Comparison of ENCODE assay signal across 26 cellular contexts in the genomic region with DNA sequence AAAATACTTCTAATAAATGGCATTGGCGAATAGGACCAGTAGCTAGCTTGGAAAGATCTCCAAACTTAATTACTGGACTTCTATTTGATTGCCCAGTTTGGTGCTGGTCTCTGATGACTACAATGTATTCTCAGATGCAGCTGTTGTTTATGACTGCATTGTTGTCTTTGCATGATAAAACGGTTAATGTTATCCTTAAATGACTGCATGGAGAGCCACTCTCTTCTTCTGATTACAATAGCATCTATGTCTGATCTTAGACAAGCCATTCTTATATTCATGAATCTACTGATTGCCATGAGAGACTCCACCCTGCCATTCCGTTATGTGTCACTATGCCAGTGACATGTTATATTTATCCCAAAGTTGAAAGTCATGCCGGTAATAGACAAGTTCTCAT.
"Had no signal": no experiment of that assay in that cellular context is flagged by ENCODE, and none has a peak within 500 bp of the region (broad histone marks: within the 10 kb centered on the region; RNA-seq: fewer than 3 reads in every experiment).

No MANE protein-coding gene starts in this region.

- DNase-seq: activated CD4-positive, alpha-beta T cell treated with anti-CD3 and anti-CD28 coated beads, Interleukin-2, amount 10 ng/mL, durations not matched to agents 24 days and 14 days; activated CD4-positive, alpha-beta T cell treated with anti-CD3 and anti-CD28 coated beads, Interleukin-2, amount 50 U/mL, for 4 hours; activated CD8-positive, alpha-beta T cell treated with anti-CD3 and anti-CD28 coated beads for 36 hours; activated effector memory CD4-positive, alpha-beta T cell treated with anti-CD3 and anti-CD28 coated beads, Interleukin-2, amount 50 U/mL, for 16 hours; activated naive CD4-positive, alpha-beta T cell; activated naive CD4-positive, alpha-beta T cell treated with anti-CD3 and anti-CD28 coated beads, Interleukin-2, amount 50 U/mL, for 16 hours; activated naive CD8-positive, alpha-beta T cell treated with anti-CD3 and anti-CD28 coated beads for 36 hours; activated T-cell treated with anti-CD3 and anti-CD28 coated beads, Interleukin-2, amount 50 U/mL, for 1 hour; activated T-cell treated with anti-CD3 and anti-CD28 coated beads, Interleukin-2, amount 50 U/mL, for 72 hours; amniotic stem cell; aorta; NCI-H1105; NCI-H1417 treated with DMSO at 0.1 percent for 48 hours; NCI-H187 treated with DMSO at 0.1 percent for 48 hours; NCI-H2081; NCI-H2171 treated with DMSO at 0.1 percent for 48 hours; NCI-H226; NCI-H446 treated with DMSO at 0.1 percent for 48 hours; NCI-H524; SHP77; SJCRH30; T1000 had no signal

- H3K9me3 ChIP-seq: SJCRH30 had no signal

- ATAC-seq: activated CD8-positive, alpha-beta T cell treated with anti-CD3 and anti-CD28 coated beads for 36 hours; activated T-cell treated with anti-CD3 and anti-CD28 coated beads, Interleukin-2, amount 50 U/mL, for 72 hours; activated T-helper 17 cell treated with anti-CD3 and anti-CD28 coated beads, Interleukin-2, amount 50 U/mL, for 72 hours; Panc1 had no signal

- H3K27me3 ChIP-seq: SJCRH30 had no signal

- FAIRE-seq: TTC549 had no signal

- H3K36me3 ChIP-seq: SJCRH30 had no signal

- H3K4me3 ChIP-seq: SJCRH30, SK-N-MC had no signal

- H3K27ac ChIP-seq: SJCRH30, SK-N-MC had no signal
